ENCODE assay signal across 7 cellular contexts in the genomic region with DNA sequence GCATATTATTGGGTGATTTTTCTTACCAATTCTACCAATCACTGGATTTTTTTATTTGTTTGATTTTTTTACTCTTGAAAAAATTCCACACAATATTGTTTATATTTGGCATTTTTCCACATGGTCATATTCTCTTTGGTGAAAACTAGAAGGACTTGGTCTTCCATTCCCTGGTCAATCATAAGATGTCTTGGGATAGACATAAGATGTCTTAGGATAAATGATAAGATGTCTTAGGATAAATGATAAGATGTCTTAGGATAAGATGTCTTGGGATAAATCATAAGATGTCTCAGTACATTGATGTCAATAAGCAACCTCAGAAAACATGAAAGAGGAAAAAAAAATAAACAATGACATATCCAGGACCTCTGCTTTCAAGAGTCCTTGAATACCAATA.
"Had no signal": no experiment of that assay in that cellular context is flagged by ENCODE, and none has a peak within 500 bp of the region (broad histone marks: within the 10 kb centered on the region; RNA-seq: fewer than 3 reads in every experiment).

No MANE protein-coding gene starts in this region.

- H3K9ac ChIP-seq: KMS-11 had no signal

- ATAC-seq: K562 had no signal

- H3K27ac ChIP-seq: HL-60, KMS-11 had no signal

- DNase-seq: IMR-90, KBM-7, KG1 had no signal

- H3K4me2 ChIP-seq: KMS-11 had no signal

- H3K4me3 ChIP-seq: K562 had no signal

- FAIRE-seq: HTR-8/SVneo, K562 had no signal
